ENCODE assay signal across 29 cellular contexts in the genomic region with DNA sequence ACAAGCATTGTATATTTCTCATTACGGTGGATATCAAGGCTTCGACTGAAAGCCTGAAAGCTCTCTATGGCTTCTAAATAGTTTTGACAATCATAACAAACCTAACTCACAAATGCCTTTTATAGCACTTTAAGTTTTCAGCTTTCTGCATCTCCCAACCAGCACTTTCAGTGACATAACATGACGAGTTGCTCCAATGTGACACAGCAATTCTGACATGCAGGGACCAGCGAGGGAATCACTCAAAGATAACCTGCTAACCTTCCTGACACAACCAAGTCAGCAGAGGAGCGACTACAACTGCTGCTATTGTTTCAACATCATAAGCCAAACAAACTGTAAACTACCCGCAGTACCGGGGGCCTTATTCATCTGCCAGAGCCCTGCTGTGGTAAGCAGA.
"Had no signal": no experiment of that assay in that cellular context is flagged by ENCODE, and none has a peak within 500 bp of the region (broad histone marks: within the 10 kb centered on the region; RNA-seq: fewer than 3 reads in every experiment).

No MANE protein-coding gene starts in this region.

- H3K27ac ChIP-seq: KMS-11 had no signal

- H3K9ac ChIP-seq: KMS-11 had no signal

- H3K9me3 ChIP-seq: MG63 had no signal

- DNase-seq: Karpas-422, Kasumi-1, MG63, MV-4-11, NCI-H1048, NCI-H1092, NCI-H1092 treated with DMSO at 0.1 percent for 48 hours, NCI-H1105, NCI-H1105 treated with DMSO at 0.1 percent for 48 hours, NCI-H1436, NCI-H1436 treated with DMSO at 0.1 percent for 48 hours, NCI-H146, NCI-H187, NCI-H187 treated with DMSO at 0.1 percent for 48 hours, NCI-H1930, NCI-H2029, NCI-H2029 treated with DMSO at 0.1 percent for 48 hours, NCI-H2081, NCI-H2081 treated with DMSO at 0.1 percent for 48 hours, NCI-H2107, NCI-H2171, NCI-H2171 treated with DMSO at 0.1 percent for 48 hours, NCI-H2227 treated with DMSO at 0.1 percent for 48 hours, NCI-H226, NCI-H345, NCI-H446, NCI-H446 treated with DMSO at 0.1 percent for 48 hours, NCI-H510A had no signal

- H3K4me2 ChIP-seq: KMS-11 had no signal

- H3K36me3 ChIP-seq: MG63 had no signal

- H3K4me3 ChIP-seq: MG63 had no signal

- H3K27me3 ChIP-seq: MG63 had no signal
